ENCODE assay signal across 7 cellular contexts in the genomic region with DNA sequence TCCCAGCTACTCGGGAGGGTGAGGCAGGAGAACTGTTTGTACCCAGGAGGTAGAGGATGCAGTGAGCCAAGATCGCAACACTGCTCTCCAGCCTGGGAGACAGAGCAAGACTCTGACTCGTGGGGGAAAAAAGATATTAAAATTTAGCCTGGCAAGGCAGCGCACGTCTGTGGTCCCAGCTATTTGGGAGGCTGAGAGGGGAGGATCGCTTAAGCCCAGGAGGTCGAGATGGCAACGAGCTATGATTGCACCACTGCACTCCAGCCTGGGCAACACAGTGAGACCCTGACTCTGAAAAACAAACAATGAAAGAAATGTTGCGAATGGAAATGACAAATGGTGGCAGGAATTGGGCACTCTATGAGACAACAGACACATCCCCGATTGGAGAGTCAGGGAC.
DNase-seq lines count a peak whose midpoint lies in the region; ATAC-seq, FAIRE-seq and TF ChIP-seq lines count a peak whose summit lies in the region.
"Not testable (repeated sequence)": the region's sequence is repeated elsewhere in the genome, so short reads cannot be mapped to it uniquely, and the experiment has no call there.

No MANE protein-coding gene starts in this region.

- ATAC-seq in activated CD4-positive, alpha-beta T cell treated with anti-CD3 and anti-CD28 coated beads for 36 hours; Right ventricle myocardium superior (ENCODE audit: poor library complexity); HepG2: not testable (repeated sequence)

- H4K20me1 ChIP-seq in HepG2 (ENCODE audit: insufficient read depth, low read length), result not testable (repeated sequence)

- H3K36me3 ChIP-seq in HepG2 (replicated peaks in 1 of 2; ENCODE audit: control insufficient read depth in 1 of 2, insufficient read depth in 2 of 2, low read length in 2 of 2), result peaks cover 7 to 16% of the 10 kb centered on the region in 2 experiments; a peak in 4 of 5 replicates

- H3K4me1 Mint-ChIP-seq in activated CD4-positive, alpha-beta T cell treated with anti-CD3 and anti-CD28 coated beads for 36 hours; nephron progenitor cell: not testable (repeated sequence)

- not testable (repeated sequence) for H3K4me2 ChIP-seq in HepG2 (ENCODE audit: low read depth, low read length)

- H3K4me3 Mint-ChIP-seq in activated CD4-positive, alpha-beta T cell treated with anti-CD3 and anti-CD28 coated beads for 36 hours; nephron progenitor cell: not testable (repeated sequence)

- intact Hi-C loops in activated CD4-positive, alpha-beta T cell treated with anti-CD3 and anti-CD28 coated beads for 36 hours (cut with DNase I, micrococcal nuclease); Right ventricle myocardium superior (cut with DNase I); HepG2 (cut with micrococcal nuclease; ENCODE audit: unreplicated experiment): not testable (repeated sequence)

- H3K27ac ChIP-seq in 22Rv1, result peak overlapping the region; percentile 37
- H3K27ac ChIP-seq in HepG2 (ENCODE audit: extremely low read length, insufficient read depth, low read length), result not testable (repeated sequence)
- peak overlapping the region; percentile 38 for H3K27ac ChIP-seq in substantia nigra (ENCODE audit: low read depth, low read length, poor library complexity, severe bottlenecking)

- TF ChIP-seq RAD21 in HepG2 (CRISPR knock-in tag; IDR thresholded peaks at IDR 0.05), result not testable (repeated sequence)

- not testable (repeated sequence) for H3K9me3 Mint-ChIP-seq in activated CD4-positive, alpha-beta T cell treated with anti-CD3 and anti-CD28 coated beads for 36 hours (ENCODE audit: low read depth); nephron progenitor cell

- DNase-seq in activated CD4-positive, alpha-beta T cell treated with anti-CD3 and anti-CD28 coated beads for 36 hours; HepG2 (ENCODE audit: low spot score); nephron progenitor cell; substantia nigra (lab: John Stamatoyannopoulos, UW): not testable (repeated sequence)
- DNase-seq in activated effector memory CD4-positive, alpha-beta T cell treated with anti-CD3 and anti-CD28 coated beads, Interleukin-2, amount 50 U/mL, for 16 hours, result peak; percentile 62
- peak; percentile 26 for DNase-seq in Right ventricle myocardium superior

- H3K27ac Mint-ChIP-seq in activated CD4-positive, alpha-beta T cell treated with anti-CD3 and anti-CD28 coated beads for 36 hours, result peak overlapping the region; percentile 5
- H3K27ac Mint-ChIP-seq in nephron progenitor cell, result peak overlapping the region; percentile 31

- not testable (repeated sequence) for H3K27me3 ChIP-seq in HepG2 (ENCODE audit: control insufficient read depth in 1 of 2, insufficient read depth in 2 of 2, low read length in 2 of 2)

- H3K4me1 ChIP-seq in HepG2 (ENCODE audit: insufficient read depth, low read length), result not testable (repeated sequence)

- not testable (repeated sequence) for TF ChIP-seq EP300 in HepG2 (IDR thresholded peaks at IDR 0.05; ENCODE audit: low read depth in 2 of 2, low read length in 2 of 2); HepG2 (CRISPR knock-in tag; IDR thresholded peaks at IDR 0.05; ENCODE audit: borderline replicate concordance)

- CTCF ChIA-PET in activated CD4-positive, alpha-beta T cell treated with anti-CD3 and anti-CD28 coated beads for 36 hours (lab: Charles Lee); HepG2 (lab: Yijun Ruan, JAX; ENCODE audit: low intra/inter-chr PET ratio, low total read pairs): not testable (repeated sequence)

- POLR2A ChIA-PET in activated CD4-positive, alpha-beta T cell treated with anti-CD3 and anti-CD28 coated beads for 36 hours (lab: Charles Lee); HepG2 (lab: Yijun Ruan, JAX): not testable (repeated sequence)

- TF ChIP-seq CTCF in 22Rv1 (IDR thresholded peaks at IDR 0.05); HepG2 (CRISPR knock-in tag; IDR thresholded peaks at IDR 0.05); nephron progenitor cell (IDR thresholded peaks at IDR 0.05): not testable (repeated sequence)

- FAIRE-seq in HepG2 (lab: Jason Lieb, UNC), result not testable (repeated sequence)

- WGBS in HepG2 (ENCODE audit: low lambda C conversion rate), result 97% methylated on average over 10 of the region's 10 CpGs

- not testable (repeated sequence) for TF ChIP-seq POLR2A in HepG2 (IDR thresholded peaks at IDR 0.05; ENCODE audit: insufficient read depth in 1 of 2, low read depth in 2 of 2, low read length in 2 of 2)

- H3K27me3 Mint-ChIP-seq in activated CD4-positive, alpha-beta T cell treated with anti-CD3 and anti-CD28 coated beads for 36 hours; nephron progenitor cell (ENCODE audit: low read depth, poor library complexity): not testable (repeated sequence)

- not testable (repeated sequence) for H3K79me2 ChIP-seq in HepG2 (ENCODE audit: insufficient read depth, low read length)

- H3K36me3 Mint-ChIP-seq in activated CD4-positive, alpha-beta T cell treated with anti-CD3 and anti-CD28 coated beads for 36 hours (ENCODE audit: low read depth), result peaks cover 22% of the 10 kb centered on the region
- H3K36me3 Mint-ChIP-seq in nephron progenitor cell (ENCODE audit: low read depth), result peaks cover 48% of the 10 kb centered on the region

- in situ Hi-C loops in HepG2 (cut with HindIII; ENCODE audit: extremely low pct_ligation_motif_present, low pct_unique_long_range_greater_than_20kb), result loop anchor here (25.0 kb wide), 1 partner anchor 282 kb away; no protein-coding TSS in a partner anchor

- not testable (repeated sequence) for H2AFZ ChIP-seq in HepG2 (ENCODE audit: low read length)

- not testable (repeated sequence) for H3K9me3 ChIP-seq in HepG2 (ENCODE audit: low read length)

- H3K4me3 ChIP-seq in HepG2 (replicated peaks in 1 of 3; ENCODE audit: insufficient read depth in 1 of 3, low read depth in 2 of 3, low read length in 3 of 3), result not testable (repeated sequence)

- not testable (repeated sequence) for BruUV-seq in HepG2 (replicated peaks; lab: Mats Ljungman, UMichigan)

- not testable (repeated sequence) for H3K9ac ChIP-seq in HepG2 (ENCODE audit: insufficient read depth, low read depth, low read length)

TF ChIP-seq in HepG2, 621 proteins besides CTCF, POLR2A, EP300 and RAD21:
- TF ChIP-seq NBN (conservative IDR thresholded peaks at IDR 0.05), result peak; percentile 51; the same call in 1 of the 2 replicates
- 0 out of 2 replicates have a peak, but pooled peaks have one; percentile 21 for TF ChIP-seq NFRKB (IDR thresholded peaks at IDR 0.05)
- TF ChIP-seq ATM (IDR thresholded peaks at IDR 0.05; ENCODE audit: borderline replicate concordance), result 0 out of 2 replicates have a peak, but pooled peaks have one; percentile 51
- 0 out of 2 replicates have a peak, but pooled peaks have one; percentile 72 for TF ChIP-seq NONO (IDR thresholded peaks at IDR 0.05)
- TF ChIP-seq NONO (CRISPR knock-in tag; conservative IDR thresholded peaks at IDR 0.05); FOXP1 (CRISPR knock-in tag; IDR thresholded peaks at IDR 0.05): not testable (repeated sequence)
- TF ChIP-seq FOXP1 (IDR thresholded peaks at IDR 0.05), result peak; percentile 22; the same call in 1 of the 2 replicates
